In genomic region chr7:37182011-37182478, GRCh38 we compare ENCODE assay signal across 8 cellular contexts.
DNase-seq lines count a peak whose midpoint lies in the region; ATAC-seq and TF ChIP-seq lines count a peak whose summit lies in the region.

No MANE protein-coding gene starts in this region.

- ATAC-seq in GM21576 (IDR thresholded peaks at IDR 0.05; ENCODE audit: unreplicated experiment): peak; percentile 82

- no peak for TF ChIP-seq EP300 in ovary (IDR thresholded peaks at IDR 0.05)
- no peak for TF ChIP-seq EP300 in tibial nerve (IDR thresholded peaks at IDR 0.05)

- TF ChIP-seq CTCF in ovary (IDR thresholded peaks at IDR 0.05) (peak; percentile 70 to 86 (median 86)), tibial nerve (IDR thresholded peaks at IDR 0.05) (peak; percentile 76 to 91 (median 90))

- H3K4me3 ChIP-seq in ovary: no peak overlapping the region
- H3K4me3 ChIP-seq in tibial nerve: no peak overlapping the region

- no peak for TF ChIP-seq POLR2A in ovary (IDR thresholded peaks at IDR 0.05)
- no peak for TF ChIP-seq POLR2A in tibial nerve (IDR thresholded peaks at IDR 0.05)

- H3K9me3 ChIP-seq in ovary (no peaks in the 10 kb centered on the region), tibial nerve (no peaks in the 10 kb centered on the region)

- intact Hi-C loops in ovary (cut with DNase I): loop anchor here in 3 of 4 donors (1.0 to 5.0 kb wide), 2 partner anchors 215 kb away; no protein-coding TSS in a partner anchor

- H3K36me3 ChIP-seq in ovary: no peaks in the 10 kb centered on the region
- H3K36me3 ChIP-seq in tibial nerve: peaks cover 0 to 6% (median 0%) of the 10 kb centered on the region in 3 donors

- WGBS in ovary, 3 donors: 1 to 2% (median 1%) methylated on average over 7 of the region's 7 CpGs
- WGBS in tibial nerve, 2 donors: 5 to 7% methylated on average over 7 of the region's 7 CpGs

- H3K27me3 ChIP-seq in ovary (no peaks in the 10 kb centered on the region), tibial nerve (no peaks in the 10 kb centered on the region)

- DNase-seq in DMS153 treated with DMSO at 0.1 percent for 48 hours (lab: John Stamatoyannopoulos, UW; ENCODE audit: unreplicated experiment): peak; percentile 88
- DNase-seq in LHCN-M2 (ENCODE audit: low read depth): peak; percentile 65
- peak; percentile 88 to 91 for DNase-seq in SHP77 (lab: John Stamatoyannopoulos, UW)
- peak; percentile 73 for DNase-seq in activated gamma-delta T cell treated with anti-CD3 and anti-CD28 coated beads, Interleukin-2, amount 50 U/mL, for 16 hours (ENCODE audit: low read depth)
- peak; percentile 52 for DNase-seq in glomerular endothelial cell (ENCODE audit: extremely low read depth, low read depth, low spot score)
- peak; percentile 70 to 89 (median 86) for DNase-seq in ovary
- peak; percentile 61 to 74 for DNase-seq in tibial nerve (ENCODE audit: low spot score in 2 of 2)

- no peaks in the 10 kb centered on the region for H3K4me1 ChIP-seq in ovary (ENCODE audit: insufficient read depth)
- peaks cover 0 to 23% (median 3%) of the 10 kb centered on the region in 4 donors for H3K4me1 ChIP-seq in tibial nerve

- H3K27ac ChIP-seq in ovary (no peak overlapping the region), tibial nerve (no peak overlapping the region)
